ENCODE assay signal across 15 cellular contexts in genomic region chr17:76588182-76588581, GRCh38.
"Had no signal": no experiment of that assay in that cellular context is flagged by ENCODE, and none has a peak within 500 bp of the region (broad histone marks: within the 10 kb centered on the region; RNA-seq: fewer than 3 reads in every experiment).

No MANE protein-coding gene starts in this region.

- H3K27ac Mint-ChIP-seq: activated naive CD8-positive, alpha-beta T cell; endodermal cell; naive thymus-derived CD8-positive, alpha-beta T cell; progenitor cell of endocrine pancreas had no signal

- H3K27ac ChIP-seq: foreskin keratinocyte, hepatocyte, lower lobe of right lung, tibial artery, uterus had no signal

- H3K4me3 Mint-ChIP-seq: endodermal cell had no signal

- DNase-seq: activated CD4-positive, CD25-positive, alpha-beta regulatory T cell treated with anti-CD3 and anti-CD28 coated beads, Interleukin-2, amount 50 U/mL, for 72 hours; endodermal cell; foreskin keratinocyte; left cardiac atrium; lower lobe of right lung; naive thymus-derived CD8-positive, alpha-beta T cell; stimulated activated CD4-positive, alpha-beta T cell treated with anti-CD3 and anti-CD28 coated beads, Interleukin-12 subunit alpha, Interleukin-12 subunit beta, amount 100 ng/mL, for 4 hours; stimulated activated CD4-positive, alpha-beta T cell treated with anti-CD3 and anti-CD28 coated beads, Interleukin-1b, Interleukin-23, amount 100 ng/mL, for 48 hours; stimulated activated naive CD4-positive, alpha-beta T cell treated with Interleukin-2 at 50 U/mL for 16 hours; T-helper 1 cell; tibial artery had no signal
